Comparison of ENCODE assay signal across 13 cellular contexts in the genomic region with DNA sequence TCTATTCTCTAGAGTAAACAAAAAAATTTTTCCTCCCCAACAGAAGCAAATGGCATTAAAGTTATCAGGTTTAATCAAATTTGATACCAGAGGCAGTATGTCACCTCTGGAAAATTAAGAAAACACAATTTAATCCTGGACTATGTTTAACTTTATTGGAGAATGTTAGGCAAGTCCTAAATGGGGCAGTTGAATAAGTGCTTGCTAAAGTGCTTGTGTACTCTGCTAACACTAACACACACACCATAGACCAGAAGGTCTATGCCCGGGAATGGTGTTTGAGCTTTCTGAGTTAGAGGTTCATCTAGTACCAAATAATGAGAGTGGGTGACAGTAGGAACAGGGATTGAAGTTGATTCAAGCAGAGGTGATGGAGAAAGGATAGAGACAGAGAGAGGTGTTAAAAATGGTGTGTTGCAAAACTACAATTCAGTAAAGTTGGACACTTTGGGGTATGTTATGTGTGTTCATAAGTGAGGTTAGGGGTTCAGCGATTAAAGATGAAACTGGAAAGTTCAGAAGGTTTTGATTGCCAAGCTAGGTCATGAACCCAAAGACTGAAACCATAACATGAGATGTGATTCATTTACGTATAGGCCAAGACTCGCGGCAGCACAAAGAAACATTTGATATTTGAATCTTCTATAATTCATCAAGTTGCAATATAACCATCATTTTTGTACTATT. TPM values are rescaled to one million over a fixed set of nuclear protein-coding genes. Genes with fewer than 3 reads are reported as not detected.
DNase-seq lines count a peak whose midpoint lies in the region; ATAC-seq and TF ChIP-seq lines count a peak whose summit lies in the region.
"Had no signal": no experiment of that assay in that cellular context is flagged by ENCODE, and none has a peak within 500 bp of the region (broad histone marks: within the 10 kb centered on the region; RNA-seq: fewer than 3 reads in every experiment).

No MANE protein-coding gene starts in this region.

- peak; percentile 37 for ATAC-seq in GM21367 (IDR thresholded peaks at IDR 0.05; ENCODE audit: unreplicated experiment)
- peak; percentile 61 for ATAC-seq in HG03442 (IDR thresholded peaks at IDR 0.05; ENCODE audit: unreplicated experiment)
- peak; percentile 50 to 54 for ATAC-seq in lower lobe of right lung
- no peak for ATAC-seq in naive thymus-derived CD8-positive, alpha-beta T cell
- ATAC-seq: right cardiac atrium had no signal

- POLR2A ChIA-PET in naive thymus-derived CD8-positive, alpha-beta T cell (lab: Charles Lee), result no interaction called here

- no peak overlapping the region for H3K4me2 ChIP-seq in MM.1S (ENCODE audit: low read depth, low read length)

- H3K9me3 Mint-ChIP-seq in activated CD4-positive, alpha-beta T cell treated with anti-CD3 and anti-CD28 coated beads, Interleukin-2, amount 10 ng/mL, durations not matched to agents 24 days and 14 days, result no peaks in the 10 kb centered on the region
- H3K9me3 Mint-ChIP-seq in naive thymus-derived CD8-positive, alpha-beta T cell, result no peaks in the 10 kb centered on the region

- H2AFZ ChIP-seq in MM.1S (ENCODE audit: low read length), result no peak overlapping the region

- H3K79me2 ChIP-seq in MM.1S (ENCODE audit: low read length), result no peaks in the 10 kb centered on the region

- H3K36me3 ChIP-seq in lower lobe of right lung, result no peaks in the 10 kb centered on the region
- no peaks in the 10 kb centered on the region for H3K36me3 ChIP-seq in MM.1S (replicated peaks; ENCODE audit: insufficient read depth, low read length)
- H3K36me3 ChIP-seq: vagina had no signal

- no peak for DNase-seq in activated CD4-positive, alpha-beta T cell treated with anti-CD3 and anti-CD28 coated beads, Interleukin-2, amount 10 ng/mL, durations not matched to agents 24 days and 14 days
- DNase-seq in activated CD4-positive, alpha-beta T cell treated with anti-CD3 and anti-CD28 coated beads, Interleukin-2, amount 50 U/mL, for 48 hours, result no peak
- DNase-seq in lower lobe of right lung (no peak), MM.1S (no peak), cortex of kidney (lab: John Stamatoyannopoulos, UW) (no peak)
- DNase-seq in naive thymus-derived CD8-positive, alpha-beta T cell, result no peak
- DNase-seq: DMS79 treated with DMSO at 0.1 percent for 48 hours, mucosa of descending colon, NCI-H446, right cardiac atrium had no signal

- H3K36me3 Mint-ChIP-seq in activated CD4-positive, alpha-beta T cell treated with anti-CD3 and anti-CD28 coated beads, Interleukin-2, amount 10 ng/mL, durations not matched to agents 24 days and 14 days (ENCODE audit: low read depth), result no peaks in the 10 kb centered on the region
- no peaks in the 10 kb centered on the region for H3K36me3 Mint-ChIP-seq in naive thymus-derived CD8-positive, alpha-beta T cell

- no peak overlapping the region for H3K4me3 ChIP-seq in lower lobe of right lung
- no peak overlapping the region for H3K4me3 ChIP-seq in MM.1S (ENCODE audit: low read length)
- H3K4me3 ChIP-seq: mucosa of descending colon, vagina had no signal

- no peaks in the 10 kb centered on the region for H3K9me2 ChIP-seq in MM.1S (replicated peaks; ENCODE audit: insufficient read depth, low read length)

- H3K9me3 ChIP-seq in lower lobe of right lung, result no peaks in the 10 kb centered on the region
- H3K9me3 ChIP-seq in MM.1S (replicated peaks; ENCODE audit: insufficient read depth, low read length), result no peaks in the 10 kb centered on the region
- H3K9me3 ChIP-seq: mucosa of descending colon, vagina had no signal

- no peaks in the 10 kb centered on the region for H4K20me1 ChIP-seq in MM.1S (ENCODE audit: insufficient read depth, low read length)

- H3K4me1 Mint-ChIP-seq in activated CD4-positive, alpha-beta T cell treated with anti-CD3 and anti-CD28 coated beads, Interleukin-2, amount 10 ng/mL, durations not matched to agents 24 days and 14 days, result peaks cover 30% of the 10 kb centered on the region
- H3K4me1 Mint-ChIP-seq in naive thymus-derived CD8-positive, alpha-beta T cell, result peaks cover 0 to 26% (median 5%) of the 10 kb centered on the region in 4 donors

- H3F3A ChIP-seq in MM.1S (ENCODE audit: insufficient read depth, low read length), result no peaks in the 10 kb centered on the region

- no peak overlapping the region for H3K4me3 Mint-ChIP-seq in activated CD4-positive, alpha-beta T cell treated with anti-CD3 and anti-CD28 coated beads, Interleukin-2, amount 10 ng/mL, durations not matched to agents 24 days and 14 days
- H3K4me3 Mint-ChIP-seq in naive thymus-derived CD8-positive, alpha-beta T cell, result no peak overlapping the region

- H3K27me3 ChIP-seq in lower lobe of right lung (ENCODE audit: low read depth), result no peaks in the 10 kb centered on the region
- H3K27me3 ChIP-seq in MM.1S (replicated peaks; ENCODE audit: insufficient read depth, low read length), result no peaks in the 10 kb centered on the region
- H3K27me3 ChIP-seq: vagina had no signal

- no peak overlapping the region for H3K9ac ChIP-seq in MM.1S (ENCODE audit: low read length)

- H3K27ac ChIP-seq in lower lobe of right lung (no peak overlapping the region), MM.1S (ENCODE audit: low read length) (no peak overlapping the region)
- H3K27ac ChIP-seq: vagina had no signal

- intact Hi-C loops in activated CD4-positive, alpha-beta T cell treated with anti-CD3 and anti-CD28 coated beads, Interleukin-2, amount 10 ng/mL, durations not matched to agents 24 days and 14 days (cut with micrococcal nuclease), result loop anchor here (1.0 to 2.0 kb wide), 7 partner anchors 16 to 170 kb away; a partner anchor contains a TSS
- intact Hi-C loops in lower lobe of right lung (cut with DNase I), result no loop called here

- H3K27me3 Mint-ChIP-seq in activated CD4-positive, alpha-beta T cell treated with anti-CD3 and anti-CD28 coated beads, Interleukin-2, amount 10 ng/mL, durations not matched to agents 24 days and 14 days, result no peaks in the 10 kb centered on the region
- H3K27me3 Mint-ChIP-seq in naive thymus-derived CD8-positive, alpha-beta T cell, result no peaks in the 10 kb centered on the region

- TF ChIP-seq CTCF in lower lobe of right lung (IDR thresholded peaks at IDR 0.05) (no peak), MM.1S (IDR thresholded peaks at IDR 0.05; ENCODE audit: low read length) (no peak)

- no peaks in the 10 kb centered on the region for H3K4me1 ChIP-seq in lower lobe of right lung
- H3K4me1 ChIP-seq in MM.1S (ENCODE audit: low read length), result no peaks in the 10 kb centered on the region
- H3K4me1 ChIP-seq: vagina had no signal

- peak overlapping the region; percentile 46 for H3K27ac Mint-ChIP-seq in activated CD4-positive, alpha-beta T cell treated with anti-CD3 and anti-CD28 coated beads, Interleukin-2, amount 10 ng/mL, durations not matched to agents 24 days and 14 days
- peak overlapping the region in 1 of 10 donors; percentile 8 for H3K27ac Mint-ChIP-seq in naive thymus-derived CD8-positive, alpha-beta T cell

RNA-seq across cellular contexts. Expression of a gene that starts 40.5 kb away (rescaled TPM):
- 18.8 and 19.7 TPM in 2 replicates for total RNA-seq in activated CD4-positive, alpha-beta T cell treated with anti-CD3 and anti-CD28 coated beads, Interleukin-2, amount 10 ng/mL, durations not matched to agents 24 days and 14 days
- total RNA-seq in lower lobe of right lung, result 25.8 TPM
- 10 to 100 TPM; 26.8 to 27.4 TPM for total RNA-seq in naive thymus-derived CD8-positive, alpha-beta T cell
- polyA plus RNA-seq in naive thymus-derived CD8-positive, alpha-beta T cell, result 10 to 100 TPM in 1 of 3 donors, 1 to 10 TPM in 2; 7.6 to 11.1 (median 9.0) TPM

RNA-seq across cellular contexts. Expression of a gene that starts 41.0 kb away (rescaled TPM):
- total RNA-seq in activated CD4-positive, alpha-beta T cell treated with anti-CD3 and anti-CD28 coated beads, Interleukin-2, amount 10 ng/mL, durations not matched to agents 24 days and 14 days, result 7.8 and 8.4 TPM in 2 replicates
- total RNA-seq in lower lobe of right lung, result 8.5 TPM
- 10 to 100 TPM in 1 of 2 experiments, 1 to 10 TPM in 1; 9.2 to 11.6 TPM for total RNA-seq in naive thymus-derived CD8-positive, alpha-beta T cell
- 1 to 10 TPM; 4.1 to 4.4 (median 4.4) TPM for polyA plus RNA-seq in naive thymus-derived CD8-positive, alpha-beta T cell

Comparison
In these comparisons a context has a peak if more than half of its experiments do, and no peak if none do; other contexts are left out.
1. ATAC-seq: peak in GM21367 (single experiment), HG03442 (single experiment) and lower lobe of right lung (2 of 2); none in naive thymus-derived CD8-positive, alpha-beta T cell (0 of 2).